In genomic region chr9:79570449-79571308, GRCh38 we compare ENCODE assay signal across 9 cellular contexts. TPM values are rescaled to one million over a fixed set of nuclear protein-coding genes. Genes with fewer than 3 reads are reported as not detected.
DNase-seq lines count a peak whose midpoint lies in the region; ATAC-seq, FAIRE-seq and TF ChIP-seq lines count a peak whose summit lies in the region.
"Had no signal": no experiment of that assay in that cellular context is flagged by ENCODE, and none has a peak within 500 bp of the region (broad histone marks: within the 10 kb centered on the region; RNA-seq: fewer than 3 reads in every experiment).

No MANE protein-coding gene starts in this region.

- H3K4me1 ChIP-seq in mammary epithelial cell (ENCODE audit: insufficient read depth, low read length) (peaks cover 16% of the 10 kb centered on the region), kidney (ENCODE audit: control insufficient read depth in 1 of 2, insufficient read depth in 1 of 2, low read depth in 1 of 2, low read length in 2 of 2) (peaks cover 3 to 6% of the 10 kb centered on the region in 2 donors)

- no peaks in the 10 kb centered on the region for H3K9me3 Mint-ChIP-seq in T-helper 2 cell treated with Interferon-gamma antibody and Interleukin-4, amounts not matched to agents 5 μg/mL and 100 μg/mL, for 36 hours

- TF ChIP-seq CTCF in mammary epithelial cell (conservative IDR thresholded peaks at IDR 0.05 in 1 of 2, IDR thresholded peaks at IDR 0.05 in 1 of 2; ENCODE audit: extremely low read depth in 1 of 2, insufficient read depth in 1 of 2, low read depth in 1 of 2, low read length in 2 of 2): no peak
- TF ChIP-seq CTCF in kidney (IDR thresholded peaks at IDR 0.05; ENCODE audit: borderline replicate concordance, extremely low read depth, insufficient read depth): no peak

- H3K36me3 Mint-ChIP-seq in T-helper 2 cell treated with Interferon-gamma antibody and Interleukin-4, amounts not matched to agents 5 μg/mL and 100 μg/mL, for 36 hours (ENCODE audit: low read depth): peaks cover 17% of the 10 kb centered on the region

- CTCF ChIA-PET in mammary epithelial cell (lab: Charles Lee; ENCODE audit: low non-redundant PET): interaction anchor here (0.6 kb wide), 1 partner anchor 1128 kb away, joined by 4 read pairs; no protein-coding TSS in a partner anchor

- H3K4me3 ChIP-seq in H7 (ENCODE audit: insufficient read depth, low read depth, low read length) (peak overlapping the region; percentile 70), mammary epithelial cell (replicated peaks in 1 of 3; ENCODE audit: insufficient read depth in 1 of 3, low read depth in 2 of 3, low read length in 3 of 3) (peak overlapping the region; percentile 62 to 77 (median 68)), kidney (ENCODE audit: low read length in 2 of 2) (peak overlapping the region; percentile 57 to 73)

- dilution Hi-C loops in mammary epithelial cell (cut with HindIII; ENCODE audit: low sequenced_read_pairs): no loop called here

- H3K9ac ChIP-seq in mammary epithelial cell (ENCODE audit: insufficient read depth, low read length): peak overlapping the region; percentile 80
- H3K9ac ChIP-seq in kidney (ENCODE audit: low read length in 2 of 2): peak overlapping the region in 1 of 2 donors; percentile 59

- peaks cover 15% of the 10 kb centered on the region for H3K27me3 Mint-ChIP-seq in T-helper 2 cell treated with Interferon-gamma antibody and Interleukin-4, amounts not matched to agents 5 μg/mL and 100 μg/mL, for 36 hours (ENCODE audit: low read depth)

- peak overlapping the region; percentile 60 for H3K27ac ChIP-seq in mammary epithelial cell (ENCODE audit: insufficient read depth, low read depth, low read length)
- peak overlapping the region; percentile 60 to 67 for H3K27ac ChIP-seq in kidney (ENCODE audit: low read depth in 2 of 2, low read length in 2 of 2)

- no peaks in the 10 kb centered on the region for H3K9me3 ChIP-seq in mammary epithelial cell (replicated peaks; ENCODE audit: insufficient read depth, low read length)
- no peaks in the 10 kb centered on the region for H3K9me3 ChIP-seq in kidney (ENCODE audit: control insufficient read depth in 1 of 2, low read length in 2 of 2)

- peaks cover 26% of the 10 kb centered on the region for H3K4me1 Mint-ChIP-seq in T-helper 2 cell treated with Interferon-gamma antibody and Interleukin-4, amounts not matched to agents 5 μg/mL and 100 μg/mL, for 36 hours (ENCODE audit: low read depth)

- peaks cover 35% of the 10 kb centered on the region for H3K79me2 ChIP-seq in mammary epithelial cell (ENCODE audit: insufficient read depth, low read length)

- no peak overlapping the region for H3K4me3 Mint-ChIP-seq in T-helper 2 cell treated with Interferon-gamma antibody and Interleukin-4, amounts not matched to agents 5 μg/mL and 100 μg/mL, for 36 hours

- FAIRE-seq in kidney (lab: Jason Lieb, UNC): no peak

- H3K36me3 ChIP-seq in H7 (replicated peaks; ENCODE audit: control insufficient read depth, insufficient read depth, low read length) (no peaks in the 10 kb centered on the region; the same call in 1 of the 2 replicates), mammary epithelial cell (ENCODE audit: insufficient read depth, low read length) (no peaks in the 10 kb centered on the region), kidney (ENCODE audit: control insufficient read depth in 1 of 2, insufficient read depth in 2 of 2, low read length in 2 of 2) (no peaks in the 10 kb centered on the region)

- intact Hi-C loops in mammary epithelial cell (cut with micrococcal nuclease): loop anchor here (1.0 to 10.0 kb wide), 6 partner anchors 92 to 546 kb away; no protein-coding TSS in a partner anchor
- intact Hi-C loops in kidney (cut with DNase I): no loop called here

- H3K27me3 ChIP-seq in H7 (ENCODE audit: control insufficient read depth, insufficient read depth, low read length) (no peaks in the 10 kb centered on the region; the same call in 1 of the 2 replicates), mammary epithelial cell (ENCODE audit: insufficient read depth, low read length) (no peaks in the 10 kb centered on the region)

- DNase-seq in AG08396 (ENCODE audit: low spot score): peak; percentile 44
- DNase-seq in H7: peak; percentile 78
- DNase-seq in T-helper 2 cell treated with Interferon-gamma antibody and Interleukin-4, amounts not matched to agents 5 μg/mL and 100 μg/mL, for 36 hours (ENCODE audit: low spot score): peak; percentile 34
- peak; percentile 23 for DNase-seq in mammary epithelial cell
- peak; percentile 92 for DNase-seq in kidney
- peak; percentile 50 to 55 for DNase-seq in stimulated activated CD4-positive, alpha-beta T cell treated with anti-CD3 and anti-CD28 coated beads, Interleukin-2, amount 100 ng/mL, for 24 hours
- no peak for DNase-seq in pons (ENCODE audit: low spot score)

- H3K4me2 ChIP-seq in mammary epithelial cell (ENCODE audit: insufficient read depth, low read depth, low read length): peak overlapping the region; percentile 86

- ATAC-seq in GM21717 (IDR thresholded peaks at IDR 0.05; ENCODE audit: unreplicated experiment): no peak
- ATAC-seq: HCT116 had no signal

- no peak overlapping the region for H3K27ac Mint-ChIP-seq in T-helper 2 cell treated with Interferon-gamma antibody and Interleukin-4, amounts not matched to agents 5 μg/mL and 100 μg/mL, for 36 hours

- TSS peak; percentile 42 for BruUV-seq in mammary epithelial cell (replicated peaks; lab: Mats Ljungman, UMichigan)

- no peaks in the 10 kb centered on the region for H4K20me1 ChIP-seq in mammary epithelial cell (ENCODE audit: insufficient read depth, low read length)

- peak overlapping the region; percentile 95 for H2AFZ ChIP-seq in mammary epithelial cell (ENCODE audit: low read depth, low read length)

- in situ Hi-C loops in mammary epithelial cell (cut with MboI; ENCODE audit: low sequenced_read_pairs in 2 of 2): no loop called here

- WGBS in mammary epithelial cell (ENCODE audit: low coverage, missing lambda C conversion rate): 3% methylated on average over 30 of the region's 69 CpGs

RNA-seq across cellular contexts. Expression of gene TLE4, which starts 1.1 kb away (rescaled TPM):
- 31.8 and 44.3 TPM in 2 replicates for total RNA-seq in H7 (2014; rRNA removed; shearing (Covaris generic))
- total RNA-seq in mammary epithelial cell (10 to 100 TPM; 32.8 to 38.4 TPM), kidney (35.7 TPM)
- polyA plus RNA-seq in mammary epithelial cell (26.0 TPM), kidney (ENCODE audit: insufficient read depth, low read depth, low replicate concordance) (5.5 TPM)
- 63.0 TPM for polyA minus RNA-seq in mammary epithelial cell
